ENCODE assay signal across 11 cellular contexts in the genomic region with DNA sequence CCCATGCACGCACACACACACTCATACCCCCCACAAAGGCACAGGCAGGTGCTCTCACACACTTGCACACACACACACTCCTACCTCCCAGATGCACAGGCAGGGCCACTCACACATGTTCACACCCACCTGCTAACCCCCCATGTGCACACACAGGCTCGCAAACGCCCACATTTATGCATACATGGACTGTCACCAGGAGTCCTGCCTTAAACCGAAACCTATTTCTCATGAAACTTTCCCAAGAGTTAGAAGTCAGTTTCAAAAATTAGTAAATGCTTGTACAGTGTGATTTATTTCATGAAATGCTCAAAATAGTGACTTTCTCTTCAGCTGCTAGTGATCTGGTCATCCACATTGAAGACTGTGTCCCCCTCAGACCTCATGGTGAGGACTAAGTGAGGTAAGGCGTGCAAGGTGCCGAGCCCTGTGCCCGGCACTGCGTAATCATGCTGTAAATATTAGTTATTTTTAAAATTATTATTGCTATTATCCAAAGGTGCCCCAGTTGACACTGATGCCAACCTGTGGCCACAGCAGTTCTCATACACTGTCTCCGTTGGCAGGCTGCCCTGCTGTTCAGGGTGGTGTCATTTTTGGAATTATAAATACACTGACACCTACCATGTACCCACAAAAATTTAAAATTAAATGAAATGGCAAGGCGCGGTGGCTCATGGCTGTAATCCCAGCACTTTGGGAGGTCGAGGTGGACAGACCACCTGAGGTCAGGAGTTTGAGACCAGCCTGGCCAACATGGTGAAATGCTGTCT. TPM values are rescaled to one million over a fixed set of nuclear protein-coding genes. Genes with fewer than 3 reads are reported as not detected.
DNase-seq lines count a peak whose midpoint lies in the region; ATAC-seq and TF ChIP-seq lines count a peak whose summit lies in the region.
"Had no signal": no experiment of that assay in that cellular context is flagged by ENCODE, and none has a peak within 500 bp of the region (broad histone marks: within the 10 kb centered on the region; RNA-seq: fewer than 3 reads in every experiment).

No MANE protein-coding gene starts in this region.

- CTCF ChIA-PET in MCF 10A (lab: Yijun Ruan, JAX), result interaction anchor here (1.5 kb wide), 1 partner anchor 13 kb away, joined by 6 read pairs; no protein-coding TSS in a partner anchor
- CTCF ChIA-PET in HEK293T (lab: Yijun Ruan, JAX), result interaction anchor here (3.3 kb wide), 1 partner anchor 9 kb away, joined by 25 read pairs; no protein-coding TSS in a partner anchor

- H3K27me3 ChIP-seq in breast epithelium (no peaks in the 10 kb centered on the region), stomach (no peaks in the 10 kb centered on the region)
- H3K27me3 ChIP-seq: BE2C had no signal

- intact Hi-C loops in breast epithelium (cut with DNase I; ENCODE audit: low total_unique reads) (loop anchor here (5.0 kb wide), 1 partner anchor 189 kb away; no protein-coding TSS in a partner anchor), MCF 10A (cut with micrococcal nuclease) (no loop called here), stomach (cut with DNase I; ENCODE audit: low total_unique reads) (no loop called here)

- H3K27ac Mint-ChIP-seq in MCF 10A (ENCODE audit: low read depth, unreplicated experiment), result no peak overlapping the region
- H3K27ac Mint-ChIP-seq in activated naive CD8-positive, alpha-beta T cell treated with anti-CD3 and anti-CD28 coated beads for 36 hours, result peak overlapping the region; percentile 60

- no peaks in the 10 kb centered on the region for H3K27me3 Mint-ChIP-seq in MCF 10A (ENCODE audit: insufficient read depth, unreplicated experiment)
- H3K27me3 Mint-ChIP-seq in activated naive CD8-positive, alpha-beta T cell treated with anti-CD3 and anti-CD28 coated beads for 36 hours, result no peaks in the 10 kb centered on the region

- H3K9me3 Mint-ChIP-seq in MCF 10A (ENCODE audit: unreplicated experiment), result no peaks in the 10 kb centered on the region
- H3K9me3 Mint-ChIP-seq in activated naive CD8-positive, alpha-beta T cell treated with anti-CD3 and anti-CD28 coated beads for 36 hours, result no peaks in the 10 kb centered on the region

- no peaks in the 10 kb centered on the region for H3K4me1 Mint-ChIP-seq in MCF 10A (ENCODE audit: insufficient read depth, unreplicated experiment)
- H3K4me1 Mint-ChIP-seq in activated naive CD8-positive, alpha-beta T cell treated with anti-CD3 and anti-CD28 coated beads for 36 hours, result peaks cover 25% of the 10 kb centered on the region

- no peak overlapping the region for H3K4me3 Mint-ChIP-seq in MCF 10A (ENCODE audit: unreplicated experiment)
- H3K4me3 Mint-ChIP-seq in activated naive CD8-positive, alpha-beta T cell treated with anti-CD3 and anti-CD28 coated beads for 36 hours, result no peak overlapping the region

- 71 to 78% (median 75%) methylated on average over 12 of the region's 12 CpGs for WGBS in stomach, 5 donors

- TF ChIP-seq POLR2A in breast epithelium (IDR thresholded peaks at IDR 0.05), result no peak
- TF ChIP-seq POLR2A in stomach (IDR thresholded peaks at IDR 0.05), result no peak

- H3K9me3 ChIP-seq in breast epithelium (no peaks in the 10 kb centered on the region), stomach (no peaks in the 10 kb centered on the region)
- H3K9me3 ChIP-seq: BE2C had no signal

- peak; percentile 32 to 59 for DNase-seq in breast epithelium (ENCODE audit: low spot score in 2 of 2)
- no peak for DNase-seq in MCF 10A (ENCODE audit: unreplicated experiment)
- peak; percentile 21 for DNase-seq in activated naive CD8-positive, alpha-beta T cell treated with anti-CD3 and anti-CD28 coated beads for 36 hours
- DNase-seq in stomach, result no peak
- DNase-seq in NCI-H1436 (lab: John Stamatoyannopoulos, UW), result no peak
- DNase-seq in HEK293T (ENCODE audit: extremely low spot score), result no peak
- DNase-seq: BE2C, kidney glomerular epithelial cell, NCI-H1092 treated with DMSO at 0.1 percent for 48 hours had no signal

- no peak for TF ChIP-seq EP300 in stomach (IDR thresholded peaks at IDR 0.05)

- ATAC-seq in HG03432 (IDR thresholded peaks at IDR 0.05; ENCODE audit: unreplicated experiment) (peak; percentile 33), HG03175 (IDR thresholded peaks at IDR 0.05; ENCODE audit: unreplicated experiment) (no peak)

- BruUV-seq in MCF 10A (replicated peaks; lab: Mats Ljungman, UMichigan), result no TSS peak

- H3K4me1 ChIP-seq in breast epithelium (peaks cover 0 to 19% of the 10 kb centered on the region in 2 donors), stomach (peaks cover 20 to 64% (median 42%) of the 10 kb centered on the region in 4 donors)
- H3K4me1 ChIP-seq: BE2C had no signal

- POLR2A ChIA-PET in MCF 10A (lab: Yijun Ruan, JAX) (interaction anchor here (1.4 kb wide), 1 partner anchor 16 kb away, joined by 3 read pairs; no protein-coding TSS in a partner anchor), HEK293T (lab: Yijun Ruan, JAX) (interaction anchor here (1.2 to 1.4 kb wide), 3 partner anchors 10 to 43 kb away, joined by 3 to 9 read pairs (median 4); partner anchors contain the start of genes CNNM3 and CNNM4)

- TF ChIP-seq CTCF in breast epithelium (IDR thresholded peaks at IDR 0.05) (no peak), MCF 10A (IDR thresholded peaks at IDR 0.05; ENCODE audit: unreplicated experiment) (no peak), stomach (IDR thresholded peaks at IDR 0.05) (no peak)

- H3K27ac ChIP-seq in breast epithelium (peak overlapping the region; percentile 48 to 52), stomach (peak overlapping the region in 3 of 5 donors; percentile 5 to 72 (median 65))

- peaks cover 6% of the 10 kb centered on the region for H3K36me3 Mint-ChIP-seq in MCF 10A (ENCODE audit: insufficient read depth, unreplicated experiment)
- no peaks in the 10 kb centered on the region for H3K36me3 Mint-ChIP-seq in activated naive CD8-positive, alpha-beta T cell treated with anti-CD3 and anti-CD28 coated beads for 36 hours

- H3K4me3 ChIP-seq in breast epithelium (peak overlapping the region in 1 of 3 donors; percentile 11), stomach (peak overlapping the region in 1 of 4 donors; percentile 21)

- H3K36me3 ChIP-seq in breast epithelium (no peaks in the 10 kb centered on the region), stomach (peaks cover 0 to 21% (median 0%) of the 10 kb centered on the region in 4 donors)
- H3K36me3 ChIP-seq: BE2C had no signal

TF ChIP-seq in HEK293T, 16 proteins besides CTCF, POLR2A, EP300 and RAD21:
- TF ChIP-seq CTBP1 (IDR thresholded peaks at IDR 0.05; ENCODE audit: borderline replicate concordance), result no peak
- no peak for TF ChIP-seq ELF4 (IDR thresholded peaks at IDR 0.05)
- no peak for TF ChIP-seq FOXM1 (IDR thresholded peaks at IDR 0.05; ENCODE audit: borderline replicate concordance)
- TF ChIP-seq L3MBTL2 (conservative IDR thresholded peaks at IDR 0.05), result no peak
- no peak for TF ChIP-seq ZNF384 (IDR thresholded peaks at IDR 0.05)
- TF ChIP-seq FOXK2 (IDR thresholded peaks at IDR 0.05), result no peak
- no peak for TF ChIP-seq HDGF (IDR thresholded peaks at IDR 0.05; ENCODE audit: borderline replicate concordance)
- TF ChIP-seq LEF1 (IDR thresholded peaks at IDR 0.05; ENCODE audit: borderline replicate concordance), result no peak
- TF ChIP-seq TARDBP (IDR thresholded peaks at IDR 0.05), result no peak
- TF ChIP-seq SUZ12 (IDR thresholded peaks at IDR 0.05), result no peak
- TF ChIP-seq BHLHE40 (IDR thresholded peaks at IDR 0.05; ENCODE audit: borderline replicate concordance), result no peak

RNA-seq across cellular contexts. Expression of gene CNNM4, which starts 12.4 kb away (rescaled TPM):
- total RNA-seq in breast epithelium, result 10 to 100 TPM in 1 of 3 donors, 1 to 10 TPM in 2; 2.7 to 12.1 (median 9.5) TPM
- total RNA-seq in MCF 10A (2022), result 5.0 and 6.3 TPM in 2 replicates
- 1 to 10 TPM; 5.9 to 6.2 TPM for total RNA-seq in activated naive CD8-positive, alpha-beta T cell treated with anti-CD3 and anti-CD28 coated beads for 36 hours
- total RNA-seq in stomach, result 10 to 100 TPM in 1 of 5 donors, 1 to 10 TPM in 4; 1.2 to 26.6 (median 5.1) TPM
- 1 to 10 TPM; 1.4 to 2.8 (median 2.1) TPM for polyA plus RNA-seq in stomach

RNA-seq across cellular contexts. Expression of gene LMAN2L, which starts 33.2 kb away (rescaled TPM):
- total RNA-seq in breast epithelium (10 to 100 TPM; 21.9 to 39.8 (median 24.3) TPM), MCF 10A (2022) (6.5 and 7.1 TPM in 2 replicates), stomach (10 to 100 TPM in 2 of 5 donors, 1 to 10 TPM in 3; 1.4 to 17.1 (median 7.0) TPM)
- total RNA-seq in activated naive CD8-positive, alpha-beta T cell treated with anti-CD3 and anti-CD28 coated beads for 36 hours, result 1 to 10 TPM; 4.5 to 5.2 TPM
- polyA plus RNA-seq in stomach, result 10 to 100 TPM in 1 of 3 donors, 1 to 10 TPM in 2; 1.4 to 11.4 (median 4.7) TPM

RNA-seq across cellular contexts. Expression of gene CNNM3, which starts 43.0 kb away (rescaled TPM):
- total RNA-seq in breast epithelium (10 to 100 TPM in 2 of 3 donors, 1 to 10 TPM in 1; 7.5 to 13.8 (median 11.8) TPM), MCF 10A (2022) (9.1 and 9.9 TPM in 2 replicates), stomach (100 to 1,000 TPM in 1 of 5 donors, 10 to 100 TPM in 3, 1 to 10 TPM in 1; 6.2 to 107 (median 23.3) TPM)
- total RNA-seq in activated naive CD8-positive, alpha-beta T cell treated with anti-CD3 and anti-CD28 coated beads for 36 hours, result 10 to 100 TPM; 15.5 to 17.2 TPM
- polyA plus RNA-seq in stomach, result 1 to 10 TPM; 4.6 to 8.4 (median 6.3) TPM

Comparison
In these comparisons a context has a peak if more than half of its experiments do, and no peak if none do; other contexts are left out.
1. DNase-seq: peak in breast epithelium (2 of 2) and activated naive CD8-positive, alpha-beta T cell treated with anti-CD3 and anti-CD28 coated beads for 36 hours (single experiment); none in MCF 10A (single experiment), stomach (single experiment), NCI-H1436 (single experiment) and HEK293T (single experiment).